Comparison of ENCODE assay signal across 8 cellular contexts in the genomic region with DNA sequence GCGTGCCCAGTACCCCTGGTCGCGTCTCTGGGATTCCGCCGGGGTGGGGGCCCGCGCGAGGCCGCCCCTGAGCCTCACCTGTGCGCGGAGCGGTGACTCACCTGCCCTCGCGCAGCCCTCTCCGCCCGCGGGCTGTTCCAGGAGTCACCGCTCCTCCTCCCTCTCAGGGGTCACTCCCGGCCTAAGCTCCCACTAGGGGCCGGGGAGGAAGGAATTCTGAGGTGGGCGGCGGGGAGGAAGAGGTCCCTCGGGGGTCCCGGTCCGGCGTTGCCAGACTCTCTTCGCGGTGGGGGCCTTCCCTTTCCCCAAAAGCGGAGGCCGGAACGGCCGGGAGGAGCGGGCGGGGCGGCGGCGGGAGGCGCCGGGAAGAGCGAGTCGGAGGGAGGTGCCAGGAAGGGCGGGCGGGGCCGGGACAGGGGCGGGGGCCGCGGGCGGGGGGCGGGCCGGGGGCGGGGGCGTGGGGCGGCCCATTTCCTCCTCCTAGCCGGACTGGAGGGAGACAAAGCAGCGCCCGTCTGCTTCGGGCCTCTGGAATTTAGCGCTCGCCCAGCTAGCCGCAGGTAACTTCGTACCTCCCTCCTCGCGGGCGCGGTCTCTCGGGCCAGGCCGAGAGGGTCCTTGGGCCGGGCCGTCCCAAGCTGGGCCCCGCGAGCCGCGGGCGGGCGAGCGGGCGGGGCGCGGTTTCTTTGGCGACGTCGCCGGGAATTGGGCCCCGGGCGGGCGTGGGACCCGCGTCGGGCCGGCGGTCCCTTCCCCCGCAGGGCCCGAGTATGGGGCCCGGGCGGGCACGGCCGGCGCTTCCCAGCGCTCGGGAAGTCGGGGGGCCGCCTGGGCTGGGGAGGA. TPM values are rescaled to one million over a fixed set of nuclear protein-coding genes. Genes with fewer than 3 reads are reported as not detected.
DNase-seq lines count a peak whose midpoint lies in the region; ATAC-seq and TF ChIP-seq lines count a peak whose summit lies in the region.

A gene with protein sequence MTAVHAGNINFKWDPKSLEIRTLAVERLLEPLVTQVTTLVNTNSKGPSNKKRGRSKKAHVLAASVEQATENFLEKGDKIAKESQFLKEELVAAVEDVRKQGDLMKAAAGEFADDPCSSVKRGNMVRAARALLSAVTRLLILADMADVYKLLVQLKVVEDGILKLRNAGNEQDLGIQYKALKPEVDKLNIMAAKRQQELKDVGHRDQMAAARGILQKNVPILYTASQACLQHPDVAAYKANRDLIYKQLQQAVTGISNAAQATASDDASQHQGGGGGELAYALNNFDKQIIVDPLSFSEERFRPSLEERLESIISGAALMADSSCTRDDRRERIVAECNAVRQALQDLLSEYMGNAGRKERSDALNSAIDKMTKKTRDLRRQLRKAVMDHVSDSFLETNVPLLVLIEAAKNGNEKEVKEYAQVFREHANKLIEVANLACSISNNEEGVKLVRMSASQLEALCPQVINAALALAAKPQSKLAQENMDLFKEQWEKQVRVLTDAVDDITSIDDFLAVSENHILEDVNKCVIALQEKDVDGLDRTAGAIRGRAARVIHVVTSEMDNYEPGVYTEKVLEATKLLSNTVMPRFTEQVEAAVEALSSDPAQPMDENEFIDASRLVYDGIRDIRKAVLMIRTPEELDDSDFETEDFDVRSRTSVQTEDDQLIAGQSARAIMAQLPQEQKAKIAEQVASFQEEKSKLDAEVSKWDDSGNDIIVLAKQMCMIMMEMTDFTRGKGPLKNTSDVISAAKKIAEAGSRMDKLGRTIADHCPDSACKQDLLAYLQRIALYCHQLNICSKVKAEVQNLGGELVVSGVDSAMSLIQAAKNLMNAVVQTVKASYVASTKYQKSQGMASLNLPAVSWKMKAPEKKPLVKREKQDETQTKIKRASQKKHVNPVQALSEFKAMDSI (plus strand): TSS at position 475 of the 843 bp plus-strand sequence. CDS start 28,500 bp downstream, outside the sequence.

- H3K4me3 ChIP-seq in H7 (ENCODE audit: insufficient read depth, low read depth, low read length) = peak within 1 kb of the TSS; percentile 85

- CTCF ChIA-PET in WTC11 (lab: Charles Lee) = interaction anchor here (0.7 to 2.7 kb wide), 7 partner anchors 10 to 502 kb away, joined by 3 to 10 read pairs (median 5); no protein-coding TSS in a partner anchor

- peak; percentile 81 for ATAC-seq in WTC11
- ATAC-seq in central memory CD8-positive, alpha-beta T cell (replicated peaks; ENCODE audit: extremely low read depth, poor library complexity, severe bottlenecking) = peak; percentile 58

- H3K27me3 Mint-ChIP-seq in WTC11 (ENCODE audit: low read depth) = no peaks in the 10 kb centered on the region
- peaks cover 13% of the 10 kb centered on the region for H3K27me3 Mint-ChIP-seq in central memory CD8-positive, alpha-beta T cell

- H3K36me3 ChIP-seq in H7 (replicated peaks; ENCODE audit: control insufficient read depth, insufficient read depth, low read length) = 0 out of 2 replicates have a peak, but pooled peaks cover 2% of the 10 kb centered on the region

- peak within 1 kb of the TSS; percentile 86 for H3K4me3 Mint-ChIP-seq in WTC11
- peak within 1 kb of the TSS; percentile 67 for H3K4me3 Mint-ChIP-seq in central memory CD8-positive, alpha-beta T cell

- POLR2A ChIA-PET in WTC11 (lab: Charles Lee) = interaction anchor here (0.7 to 2.6 kb wide), 8 partner anchors 13 to 189 kb away, joined by 3 to 9 read pairs (median 4); partner anchors contain the start of gene HSPA9

- H3K9me3 Mint-ChIP-seq in WTC11 = peaks cover 9% of the 10 kb centered on the region
- no peaks in the 10 kb centered on the region for H3K9me3 Mint-ChIP-seq in central memory CD8-positive, alpha-beta T cell

- DNase-seq in ELF-1 (ENCODE audit: low read depth, low spot score) (peak; percentile 85), H7 (peak; percentile 98), NCI-H1694 (lab: John Stamatoyannopoulos, UW) (peak; percentile 18), WTC11 (ENCODE audit: low spot score) (peak; percentile 87), islet precursor cell (peak; percentile 94), GF-D8 (lab: John Stamatoyannopoulos, UW) (no peak)
- DNase-seq in central memory CD8-positive, alpha-beta T cell (ENCODE audit: low spot score in 2 of 2) = peak in 1 of 2 donors; percentile 15
- peak; percentile 57 for DNase-seq in stimulated activated CD4-positive, alpha-beta T cell treated with anti-CD3 and anti-CD28 coated beads, Interleukin-12 subunit alpha, Interleukin-12 subunit beta, amount 100 ng/mL, for 4 hours

- peaks cover 35% of the 10 kb centered on the region for H3K4me1 Mint-ChIP-seq in WTC11
- peaks cover 34% of the 10 kb centered on the region for H3K4me1 Mint-ChIP-seq in central memory CD8-positive, alpha-beta T cell

- H3K36me3 Mint-ChIP-seq in WTC11 = peaks cover 21% of the 10 kb centered on the region
- peaks cover under 1% of the 10 kb centered on the region for H3K36me3 Mint-ChIP-seq in central memory CD8-positive, alpha-beta T cell (ENCODE audit: insufficient read depth)

- no peaks in the 10 kb centered on the region for H3K27me3 ChIP-seq in H7 (ENCODE audit: control insufficient read depth, insufficient read depth, low read length)

- H3K27ac Mint-ChIP-seq in WTC11 = peak within 1 kb of the TSS; percentile 98
- peak within 1 kb of the TSS; percentile 36 for H3K27ac Mint-ChIP-seq in central memory CD8-positive, alpha-beta T cell (ENCODE audit: low read depth)

- no peak for TF ChIP-seq CTCF in WTC11 (IDR thresholded peaks at IDR 0.05)

TF ChIP-seq in WTC11, 78 proteins besides CTCF, POLR2A, EP300 and RAD21 (continues in another document):
- TF ChIP-seq CREM (CRISPR knock-in tag; IDR thresholded peaks at IDR 0.05) = 0 out of 2 replicates have a peak, but pooled peaks have one; percentile 27
- TF ChIP-seq FOXP1 (CRISPR knock-in tag; IDR thresholded peaks at IDR 0.05; ENCODE audit: borderline replicate concordance) = no peak; the same call in 1 of the 2 replicates
- no peak for TF ChIP-seq ZNF671 (CRISPR knock-in tag; IDR thresholded peaks at IDR 0.05)
- peak; percentile 68 for TF ChIP-seq SP1 (CRISPR knock-in tag; conservative IDR thresholded peaks at IDR 0.05)
- TF ChIP-seq, protein P1, sequence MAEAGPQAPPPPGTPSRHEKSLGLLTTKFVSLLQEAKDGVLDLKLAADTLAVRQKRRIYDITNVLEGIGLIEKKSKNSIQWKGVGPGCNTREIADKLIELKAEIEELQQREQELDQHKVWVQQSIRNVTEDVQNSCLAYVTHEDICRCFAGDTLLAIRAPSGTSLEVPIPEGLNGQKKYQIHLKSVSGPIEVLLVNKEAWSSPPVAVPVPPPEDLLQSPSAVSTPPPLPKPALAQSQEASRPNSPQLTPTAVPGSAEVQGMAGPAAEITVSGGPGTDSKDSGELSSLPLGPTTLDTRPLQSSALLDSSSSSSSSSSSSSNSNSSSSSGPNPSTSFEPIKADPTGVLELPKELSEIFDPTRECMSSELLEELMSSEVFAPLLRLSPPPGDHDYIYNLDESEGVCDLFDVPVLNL (CRISPR knock-in tag; IDR thresholded peaks at IDR 0.05; ENCODE audit: borderline replicate concordance, low read depth) = no peak
- no peak for TF ChIP-seq ZNF416 (CRISPR knock-in tag; IDR thresholded peaks at IDR 0.05)
- TF ChIP-seq, protein P2, sequence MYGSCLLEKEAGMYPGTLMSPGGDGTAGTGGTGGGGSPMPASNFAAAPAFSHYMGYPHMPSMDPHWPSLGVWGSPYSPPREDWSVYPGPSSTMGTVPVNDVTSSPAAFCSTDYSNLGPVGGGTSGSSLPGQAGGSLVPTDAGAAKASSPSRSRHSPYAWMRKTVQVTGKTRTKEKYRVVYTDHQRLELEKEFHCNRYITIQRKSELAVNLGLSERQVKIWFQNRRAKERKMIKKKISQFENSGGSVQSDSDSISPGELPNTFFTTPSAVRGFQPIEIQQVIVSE (CRISPR knock-in tag; IDR thresholded peaks at IDR 0.05; ENCODE audit: borderline replicate concordance) = no peak
- TF ChIP-seq SMAD3 (CRISPR knock-in tag; IDR thresholded peaks at IDR 0.05; ENCODE audit: borderline replicate concordance) = no peak
- TF ChIP-seq FOXP4 (CRISPR knock-in tag; IDR thresholded peaks at IDR 0.05) = 0 out of 2 replicates have a peak, but pooled peaks have one; percentile 51
- TF ChIP-seq, protein P3, sequence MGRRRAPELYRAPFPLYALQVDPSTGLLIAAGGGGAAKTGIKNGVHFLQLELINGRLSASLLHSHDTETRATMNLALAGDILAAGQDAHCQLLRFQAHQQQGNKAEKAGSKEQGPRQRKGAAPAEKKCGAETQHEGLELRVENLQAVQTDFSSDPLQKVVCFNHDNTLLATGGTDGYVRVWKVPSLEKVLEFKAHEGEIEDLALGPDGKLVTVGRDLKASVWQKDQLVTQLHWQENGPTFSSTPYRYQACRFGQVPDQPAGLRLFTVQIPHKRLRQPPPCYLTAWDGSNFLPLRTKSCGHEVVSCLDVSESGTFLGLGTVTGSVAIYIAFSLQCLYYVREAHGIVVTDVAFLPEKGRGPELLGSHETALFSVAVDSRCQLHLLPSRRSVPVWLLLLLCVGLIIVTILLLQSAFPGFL (CRISPR knock-in tag; IDR thresholded peaks at IDR 0.05; ENCODE audit: borderline replicate concordance) = no peak
- no peak for TF ChIP-seq TCF7 (CRISPR knock-in tag; IDR thresholded peaks at IDR 0.05; ENCODE audit: low read depth)
- TF ChIP-seq NFE2L1 (CRISPR knock-in tag; IDR thresholded peaks at IDR 0.05) = no peak
- TF ChIP-seq FOXK1 (CRISPR knock-in tag; IDR thresholded peaks at IDR 0.05) = no peak
- TF ChIP-seq RORB (CRISPR knock-in tag; IDR thresholded peaks at IDR 0.05) = no peak

RNA-seq across cellular contexts. Expression of the gene that starts here (rescaled TPM):
- total RNA-seq in H7 (2014; rRNA removed; shearing (Covaris generic)) = 352 and 397 TPM in 2 replicates
- 297 to 309 TPM (median 309 TPM) in 3 replicates for total RNA-seq in WTC11 (2021)
